ENCODE assay signal across 18 cellular contexts in genomic region chr1:45796381-45796780, GRCh38.
"Had no signal": no experiment of that assay in that cellular context is flagged by ENCODE, and none has a peak within 500 bp of the region (broad histone marks: within the 10 kb centered on the region; RNA-seq: fewer than 3 reads in every experiment).

No MANE protein-coding gene starts in this region.

- ATAC-seq: activated CD4-positive, CD25-positive, alpha-beta regulatory T cell treated with anti-CD3 and anti-CD28 coated beads, Interleukin-2, amount 50 U/mL, for 24 hours; gastroesophageal sphincter; left colon; naive thymus-derived CD4-positive, alpha-beta T cell; stimulated activated naive CD8-positive, alpha-beta T cell treated with anti-CD3 and anti-CD28 coated beads, Interleukin-15, Interleukin-2, amounts not matched to agents 100 U/mL and 50 U/mL, for 24 hours had no signal

- H3K36me3 ChIP-seq: brain microvascular endothelial cell, gastroesophageal sphincter, neutrophil, right atrium auricular region, transverse colon, vagina had no signal

- DNase-seq: activated naive CD4-positive, alpha-beta T cell; activated naive CD8-positive, alpha-beta T cell treated with anti-CD3 and anti-CD28 coated beads, Interleukin-2, amount 10 ng/mL, durations not matched to agents 7 days and 5 days; activated T-cell treated with anti-CD3 and anti-CD28 coated beads for 4 hours; brain microvascular endothelial cell; cortex of kidney; effector CD4-positive, alpha-beta T cell; left colon; naive thymus-derived CD4-positive, alpha-beta T cell; stimulated activated naive CD8-positive, alpha-beta T cell treated with anti-CD3 and anti-CD28 coated beads, Interleukin-15, Interleukin-2, amounts not matched to agents 100 U/mL and 50 U/mL, for 24 hours; T-helper 2 cell; transverse colon had no signal

- H3K4me1 ChIP-seq: gastroesophageal sphincter, right atrium auricular region, transverse colon, vagina had no signal

- H3K4me3 ChIP-seq: gastroesophageal sphincter, lung, right atrium auricular region, smooth muscle cell, transverse colon, vagina had no signal

- H3K9me3 ChIP-seq: gastroesophageal sphincter, neutrophil, right atrium auricular region, transverse colon, vagina had no signal

- H3K4me2 ChIP-seq: smooth muscle cell had no signal

- H3K27ac ChIP-seq: brain microvascular endothelial cell, gastroesophageal sphincter, neutrophil, right atrium auricular region, transverse colon, vagina had no signal

- H3K27me3 ChIP-seq: brain microvascular endothelial cell, gastroesophageal sphincter, right atrium auricular region, vagina had no signal
